ENCODE assay signal across 8 cellular contexts in the genomic region with DNA sequence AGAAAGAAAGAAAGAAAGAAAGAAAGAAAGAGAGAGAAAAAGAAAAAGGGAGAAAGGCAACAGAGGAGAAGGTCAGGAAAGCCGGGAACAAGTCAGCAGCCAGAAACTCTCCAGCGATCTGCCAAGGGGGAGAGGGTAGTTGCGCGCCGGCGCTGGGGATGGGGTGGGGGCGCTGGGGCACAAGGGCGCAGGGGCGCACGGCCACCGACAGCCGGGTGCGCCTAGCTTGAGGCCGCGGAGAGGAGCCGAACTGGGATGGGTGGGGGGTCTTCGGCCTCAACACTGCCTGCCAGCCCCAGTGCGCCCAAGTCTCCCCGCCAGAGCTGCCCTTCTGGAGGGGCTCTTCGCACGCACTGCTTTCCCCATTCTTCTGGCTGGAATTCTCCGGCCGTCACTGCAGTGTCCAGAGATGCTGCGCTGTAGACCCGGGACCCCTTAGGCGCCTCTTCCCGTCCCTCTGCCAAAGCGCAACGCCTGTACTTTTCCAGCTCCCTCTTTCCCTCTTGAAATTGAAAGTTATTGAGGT. TPM values are rescaled to one million over a fixed set of nuclear protein-coding genes. Genes with fewer than 3 reads are reported as not detected.
DNase-seq lines count a peak whose midpoint lies in the region; ATAC-seq and TF ChIP-seq lines count a peak whose summit lies in the region.

No MANE protein-coding gene starts in this region.

- ATAC-seq in HG03460 (IDR thresholded peaks at IDR 0.05; ENCODE audit: unreplicated experiment): no peak

- H4K20me1 ChIP-seq in smooth muscle cell (ENCODE audit: low read depth): peaks cover 23% of the 10 kb centered on the region

- H3K79me2 ChIP-seq in smooth muscle cell (ENCODE audit: low read depth): peaks cover 44% of the 10 kb centered on the region

- DNase-seq in NCI-H1417 (lab: John Stamatoyannopoulos, UW) (peak in 2 of 3 experiments; percentile 38 to 54), NCI-H1417 treated with DMSO at 0.1 percent for 48 hours (lab: John Stamatoyannopoulos, UW) (no peak), WERI-Rb-1 (no peak), smooth muscle cell (lab: John Stamatoyannopoulos, UW; ENCODE audit: unreplicated experiment) (no peak), SKM-1 treated with dmso at 0.1 percent for 144 hours (lab: John Stamatoyannopoulos, UW; ENCODE audit: unreplicated experiment) (no peak)
- DNase-seq in activated CD8-positive, alpha-beta memory T cell treated with anti-CD3 and anti-CD28 coated beads for 24 hours: no peak

- H3K9me3 ChIP-seq in WERI-Rb-1 (ENCODE audit: severe bottlenecking): no peaks in the 10 kb centered on the region
- no peaks in the 10 kb centered on the region for H3K9me3 ChIP-seq in smooth muscle cell (replicated peaks; ENCODE audit: low read depth)

- H3K36me3 ChIP-seq in WERI-Rb-1: no peaks in the 10 kb centered on the region
- H3K36me3 ChIP-seq in smooth muscle cell (ENCODE audit: low read depth): no peaks in the 10 kb centered on the region

- H2AFZ ChIP-seq in smooth muscle cell (ENCODE audit: low read depth): no peak overlapping the region

- peaks cover 12% of the 10 kb centered on the region for H3K4me1 ChIP-seq in smooth muscle cell (ENCODE audit: low read depth)

- no peak overlapping the region for H3K27ac ChIP-seq in WERI-Rb-1
- H3K27ac ChIP-seq in smooth muscle cell (ENCODE audit: low read depth): peak overlapping the region; percentile 46

- 0% methylated on average over 16 of the region's 29 CpGs for WGBS in smooth muscle cell (ENCODE audit: low lambda C conversion rate)

- no peaks in the 10 kb centered on the region for H3F3A ChIP-seq in smooth muscle cell (ENCODE audit: low read depth)

- H3K4me3 ChIP-seq in WERI-Rb-1 (ENCODE audit: low read depth, low read length) (peak overlapping the region; percentile 32), iPS-11a (ENCODE audit: low read depth, low read length) (peak overlapping the region; percentile 63), smooth muscle cell (peak overlapping the region; percentile 71)

- peak overlapping the region; percentile 92 for H3K4me2 ChIP-seq in smooth muscle cell

- H3K27me3 ChIP-seq in WERI-Rb-1 (ENCODE audit: insufficient read depth, low read depth, severe bottlenecking) (peaks cover 41% of the 10 kb centered on the region), smooth muscle cell (ENCODE audit: low read depth) (peaks cover 5% of the 10 kb centered on the region)

- no peak for TF ChIP-seq CTCF in WERI-Rb-1 (IDR thresholded peaks at IDR 0.05; ENCODE audit: low read depth, low read length)
- no peak for TF ChIP-seq CTCF in smooth muscle cell (IDR thresholded peaks at IDR 0.05; ENCODE audit: borderline replicate concordance, insufficient read depth, poor library complexity, severe bottlenecking)

- no peak overlapping the region for H3K9ac ChIP-seq in smooth muscle cell (ENCODE audit: low read depth)

RNA-seq across cellular contexts. Expression of gene RSPO3, which starts 0.4 kb away (rescaled TPM):
- total RNA-seq in smooth muscle cell: 21.7 and 28.8 TPM in 2 replicates
- polyA plus RNA-seq in smooth muscle cell: 70.1 and 74.5 TPM in 2 replicates

Comparison
In these comparisons a context has a peak if more than half of its experiments do, and no peak if none do; other contexts are left out.
1. DNase-seq: peak in NCI-H1417 (2 of 3); none in NCI-H1417 treated with DMSO at 0.1 percent for 48 hours (single experiment), WERI-Rb-1 (single experiment), smooth muscle cell (single experiment), SKM-1 treated with dmso at 0.1 percent for 144 hours (single experiment) and activated CD8-positive, alpha-beta memory T cell treated with anti-CD3 and anti-CD28 coated beads for 24 hours (single experiment).
2. Peak in every context shown above with its lines, with median percentiles within 50 percentile points of each other: H3K4me3 ChIP-seq.